ENCODE assay signal across 16 cellular contexts in the genomic region with DNA sequence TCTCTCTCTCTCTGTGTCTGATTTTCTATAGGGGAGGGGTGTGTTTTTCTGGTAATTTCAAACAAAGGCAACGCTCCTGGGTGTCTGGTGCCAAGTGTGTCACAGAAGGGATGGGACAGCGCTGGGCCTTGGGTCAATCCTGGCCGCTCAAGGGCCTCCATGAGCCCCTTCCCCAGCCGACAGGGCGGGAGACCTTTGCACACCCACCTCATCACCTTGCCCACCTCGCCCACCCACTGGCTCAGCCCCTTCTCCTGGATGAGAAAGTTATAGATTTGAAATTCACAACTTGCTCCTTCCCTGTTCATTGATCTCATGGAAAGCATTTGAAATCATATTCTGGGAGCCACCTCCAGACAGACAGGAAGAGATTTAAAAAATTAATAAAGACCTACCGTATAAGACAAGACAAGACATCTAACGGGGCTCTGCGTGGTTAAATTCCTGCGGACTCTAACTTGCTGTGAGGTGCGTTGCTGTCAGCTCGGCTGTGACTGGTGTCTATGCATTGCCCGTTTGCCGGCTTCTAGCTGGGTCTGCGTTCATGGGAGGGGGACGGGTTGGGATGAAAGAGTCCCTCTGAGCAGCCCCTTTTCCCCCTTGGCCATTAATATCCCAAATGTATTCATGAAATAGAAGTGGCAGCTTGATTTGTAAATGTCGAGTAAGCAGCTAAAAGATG. TPM values are rescaled to one million over a fixed set of nuclear protein-coding genes. Genes with fewer than 3 reads are reported as not detected.
DNase-seq lines count a peak whose midpoint lies in the region; ATAC-seq and TF ChIP-seq lines count a peak whose summit lies in the region.
"Had no signal": no experiment of that assay in that cellular context is flagged by ENCODE, and none has a peak within 500 bp of the region (broad histone marks: within the 10 kb centered on the region; RNA-seq: fewer than 3 reads in every experiment).

No MANE protein-coding gene starts in this region.

- H3K4me3 ChIP-seq in H7 (ENCODE audit: insufficient read depth, low read depth, low read length) (no peak overlapping the region), upper lobe of right lung (no peak overlapping the region), aorta (ENCODE audit: low read length in 2 of 2) (no peak overlapping the region)

- 75 to 76% methylated on average over 17 of the region's 17 CpGs for WGBS in aorta, 2 donors

- DNase-seq in H7: peak; percentile 29
- DNase-seq in mesenteric fat pad (ENCODE audit: low spot score): peak; percentile 73
- DNase-seq in upper lobe of right lung: peak; percentile 44
- DNase-seq in aorta: no peak
- DNase-seq in EL: no peak
- DNase-seq: ACHN, BE2C, Caco-2, GDM1, GOT3, H9 had no signal

- TF ChIP-seq CTCF in upper lobe of right lung (IDR thresholded peaks at IDR 0.05): no peak

- intact Hi-C loops in upper lobe of right lung (cut with DNase I): no loop called here
- intact Hi-C loops in aorta (cut with DNase I): no loop called here

- H3K27ac ChIP-seq in cingulate gyrus (ENCODE audit: low read depth, low read length) (peak overlapping the region; percentile 39), upper lobe of right lung (no peak overlapping the region), aorta (ENCODE audit: low read depth in 1 of 2, low read length in 2 of 2) (no peak overlapping the region)
- H3K27ac ChIP-seq: C4-2B had no signal

- H3K27me3 ChIP-seq in H7 (ENCODE audit: control insufficient read depth, insufficient read depth, low read length) (no peaks in the 10 kb centered on the region), upper lobe of right lung (peaks cover 10% of the 10 kb centered on the region), aorta (ENCODE audit: control insufficient read depth in 1 of 2, insufficient read depth in 2 of 2, low read length in 1 of 2) (no peaks in the 10 kb centered on the region)
- H3K27me3 ChIP-seq: BE2C had no signal

- H3K36me3 ChIP-seq in H7 (replicated peaks; ENCODE audit: control insufficient read depth, insufficient read depth, low read length): no peaks in the 10 kb centered on the region
- no peaks in the 10 kb centered on the region for H3K36me3 ChIP-seq in upper lobe of right lung
- H3K36me3 ChIP-seq in aorta (ENCODE audit: control insufficient read depth in 1 of 2, insufficient read depth in 2 of 2, low read length in 1 of 2): no peaks in the 10 kb centered on the region
- H3K36me3 ChIP-seq: BE2C had no signal

- ATAC-seq in upper lobe of right lung: no peak
- ATAC-seq in aorta (ENCODE audit: low FRiP score): no peak
- no peak for ATAC-seq in GM21529 (IDR thresholded peaks at IDR 0.05; ENCODE audit: unreplicated experiment)

- H3K9me3 ChIP-seq in upper lobe of right lung (no peaks in the 10 kb centered on the region), aorta (ENCODE audit: control insufficient read depth, low read length) (no peaks in the 10 kb centered on the region)
- H3K9me3 ChIP-seq: BE2C, Caco-2 had no signal

- H3K4me1 ChIP-seq in upper lobe of right lung (no peaks in the 10 kb centered on the region), aorta (ENCODE audit: control insufficient read depth in 1 of 2, insufficient read depth in 2 of 2, low read length in 2 of 2) (no peaks in the 10 kb centered on the region)
- H3K4me1 ChIP-seq: Caco-2 had no signal

RNA-seq across cellular contexts. Expression of a gene that starts 27.0 kb away (rescaled TPM):
- 0.15 and 1.2 TPM in 2 replicates for total RNA-seq in H7 (2014; rRNA removed; shearing (Covaris generic))
- not detected for total RNA-seq in mesenteric fat pad
- total RNA-seq in upper lobe of right lung: not detected
- total RNA-seq in aorta: not detected
- polyA plus RNA-seq in aorta: not detected
- total RNA-seq: Caco-2; CD4-positive, alpha-beta T cell; HT-29 had no signal

Comparison
In these comparisons a context has a peak if more than half of its experiments do, and no peak if none do; other contexts are left out.
1. DNase-seq: peak in H7 (single experiment), mesenteric fat pad (single experiment) and upper lobe of right lung (single experiment); none in aorta (0 of 2) and EL (single experiment).